ENCODE assay signal across 1 cellular context in the genomic region with DNA sequence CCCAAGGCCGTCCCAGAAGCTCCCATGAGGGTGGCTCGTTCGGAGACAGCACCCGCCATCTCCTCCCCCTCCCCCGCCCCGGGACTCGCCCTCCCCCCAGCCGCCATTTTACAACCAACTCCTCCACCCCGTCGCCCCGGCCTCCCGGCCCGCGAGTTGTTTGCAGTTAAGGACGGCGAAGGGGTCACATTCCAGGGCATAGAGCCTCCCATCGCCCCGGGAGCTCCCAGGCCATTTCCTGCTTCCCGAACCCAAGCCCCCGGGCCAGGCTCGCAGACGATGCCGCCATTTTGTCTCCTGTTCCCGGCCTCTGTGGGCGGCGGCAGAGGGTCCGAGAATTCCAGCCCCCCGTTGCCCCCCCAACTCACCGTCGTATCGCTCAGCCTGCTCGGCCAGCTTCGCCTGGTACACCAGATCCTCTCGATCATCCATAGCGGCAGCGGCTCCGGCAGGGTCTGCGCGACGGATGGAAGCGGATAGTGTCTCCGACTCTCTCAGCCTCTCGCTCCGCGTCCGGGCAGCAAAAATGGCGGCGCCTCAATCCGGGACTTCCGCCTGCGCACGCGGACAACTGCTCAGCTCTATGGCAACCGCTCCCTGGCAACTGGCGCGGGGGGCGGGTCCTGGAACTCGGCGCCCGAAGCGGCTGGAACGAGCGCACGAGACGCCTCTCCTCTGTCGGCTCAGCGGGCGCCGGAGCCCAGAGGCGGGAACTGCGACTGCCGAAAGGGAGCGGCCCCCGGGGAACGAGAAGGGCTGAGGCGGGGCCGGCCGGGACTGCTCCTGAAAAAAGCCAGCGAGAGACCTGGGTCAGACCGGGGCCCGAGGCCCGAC.
TF ChIP-seq lines count a peak whose summit lies in the region.

A gene (minus strand): TSS at position 544 of the 834 bp plus-strand sequence. CDS start 112 bp downstream, at position 432.

TF ChIP-seq in HepG2, 621 proteins besides CTCF, POLR2A, EP300 and RAD21 (continued from another document and continues in another):
- TF ChIP-seq, protein P1, sequence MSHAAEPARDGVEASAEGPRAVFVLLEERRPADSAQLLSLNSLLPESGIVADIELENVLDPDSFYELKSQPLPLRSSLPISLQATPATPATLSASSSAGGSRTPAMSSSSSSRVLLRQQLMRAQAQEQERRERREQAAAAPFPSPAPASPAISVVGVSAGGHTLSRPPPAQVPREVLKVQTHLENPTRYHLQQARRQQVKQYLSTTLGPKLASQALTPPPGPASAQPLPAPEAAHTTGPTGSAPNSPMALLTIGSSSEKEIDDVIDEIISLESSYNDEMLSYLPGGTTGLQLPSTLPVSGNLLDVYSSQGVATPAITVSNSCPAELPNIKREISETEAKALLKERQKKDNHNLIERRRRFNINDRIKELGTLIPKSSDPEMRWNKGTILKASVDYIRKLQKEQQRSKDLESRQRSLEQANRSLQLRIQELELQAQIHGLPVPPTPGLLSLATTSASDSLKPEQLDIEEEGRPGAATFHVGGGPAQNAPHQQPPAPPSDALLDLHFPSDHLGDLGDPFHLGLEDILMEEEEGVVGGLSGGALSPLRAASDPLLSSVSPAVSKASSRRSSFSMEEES (CRISPR knock-in tag; IDR thresholded peaks at IDR 0.05): peak; percentile 45; the same call in 1 of the 2 replicates
- TF ChIP-seq, protein P2, sequence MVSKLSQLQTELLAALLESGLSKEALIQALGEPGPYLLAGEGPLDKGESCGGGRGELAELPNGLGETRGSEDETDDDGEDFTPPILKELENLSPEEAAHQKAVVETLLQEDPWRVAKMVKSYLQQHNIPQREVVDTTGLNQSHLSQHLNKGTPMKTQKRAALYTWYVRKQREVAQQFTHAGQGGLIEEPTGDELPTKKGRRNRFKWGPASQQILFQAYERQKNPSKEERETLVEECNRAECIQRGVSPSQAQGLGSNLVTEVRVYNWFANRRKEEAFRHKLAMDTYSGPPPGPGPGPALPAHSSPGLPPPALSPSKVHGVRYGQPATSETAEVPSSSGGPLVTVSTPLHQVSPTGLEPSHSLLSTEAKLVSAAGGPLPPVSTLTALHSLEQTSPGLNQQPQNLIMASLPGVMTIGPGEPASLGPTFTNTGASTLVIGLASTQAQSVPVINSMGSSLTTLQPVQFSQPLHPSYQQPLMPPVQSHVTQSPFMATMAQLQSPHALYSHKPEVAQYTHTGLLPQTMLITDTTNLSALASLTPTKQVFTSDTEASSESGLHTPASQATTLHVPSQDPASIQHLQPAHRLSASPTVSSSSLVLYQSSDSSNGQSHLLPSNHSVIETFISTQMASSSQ (IDR thresholded peaks at IDR 0.05; ENCODE audit: low read depth): no peak
- TF ChIP-seq, protein P2 (CRISPR knock-in tag; IDR thresholded peaks at IDR 0.05; ENCODE audit: borderline replicate concordance): no peak
- TF ChIP-seq PHF8 (CRISPR knock-in tag; IDR thresholded peaks at IDR 0.05) (peak; percentile 90), ZNF841 (CRISPR knock-in tag; IDR thresholded peaks at IDR 0.05; ENCODE audit: borderline replicate concordance) (no peak), ZNF790 (CRISPR knock-in tag; IDR thresholded peaks at IDR 0.05; ENCODE audit: borderline replicate concordance) (no peak; the same call in 1 of the 2 replicates), MXI1 (IDR thresholded peaks at IDR 0.05; ENCODE audit: borderline replicate concordance, low read depth, low read length) (peak; percentile 99), ZFAT (CRISPR knock-in tag; conservative IDR thresholded peaks at IDR 0.05) (no peak), ZMYM3 (CRISPR knock-in tag; IDR thresholded peaks at IDR 0.05) (peak; percentile 54), HDAC6 (IDR thresholded peaks at IDR 0.05; ENCODE audit: low read depth, low read length) (no peak), ZFYVE20 (CRISPR knock-in tag; IDR thresholded peaks at IDR 0.05; ENCODE audit: borderline replicate concordance, low read depth) (no peak), RARG (CRISPR knock-in tag; IDR thresholded peaks at IDR 0.05; ENCODE audit: low read depth) (no peak), MAFG (CRISPR knock-in tag; IDR thresholded peaks at IDR 0.05) (no peak), ZBTB38 (CRISPR knock-in tag; IDR thresholded peaks at IDR 0.05) (no peak), ZNF205 (CRISPR knock-in tag; IDR thresholded peaks at IDR 0.05) (no peak), ZNF569 (CRISPR knock-in tag; IDR thresholded peaks at IDR 0.05; ENCODE audit: borderline replicate concordance) (no peak), MLLT10 (CRISPR knock-in tag; IDR thresholded peaks at IDR 0.05) (no peak), NRL (CRISPR knock-in tag; IDR thresholded peaks at IDR 0.05; ENCODE audit: borderline replicate concordance) (peak; percentile 75; the same call in 1 of the 2 replicates), TOE1 (CRISPR knock-in tag; IDR thresholded peaks at IDR 0.05) (no peak), SMAD1 (CRISPR knock-in tag; IDR thresholded peaks at IDR 0.05; ENCODE audit: borderline replicate concordance, low read depth) (no peak), PRMT3 (CRISPR knock-in tag; IDR thresholded peaks at IDR 0.05; ENCODE audit: borderline replicate concordance, low read depth) (no peak), NCOA2 (CRISPR knock-in tag; IDR thresholded peaks at IDR 0.05) (no peak), ZNF816 (CRISPR knock-in tag; IDR thresholded peaks at IDR 0.05; ENCODE audit: borderline replicate concordance) (peak; percentile 80; the same call in 1 of the 2 replicates), RAD51 (IDR thresholded peaks at IDR 0.05; ENCODE audit: borderline replicate concordance) (no peak), PITX1 (CRISPR knock-in tag; IDR thresholded peaks at IDR 0.05) (peak; percentile 58; the same call in 1 of the 2 replicates), ELF3 (CRISPR knock-in tag; IDR thresholded peaks at IDR 0.05) (peak; percentile 78), SMARCC2 (IDR thresholded peaks at IDR 0.05) (no peak), TCF7 (IDR thresholded peaks at IDR 0.05; ENCODE audit: low read depth) (no peak), NR2F6 (IDR thresholded peaks at IDR 0.05) (no peak), NR2F6 (CRISPR knock-in tag; IDR thresholded peaks at IDR 0.05) (no peak), TMF1 (CRISPR knock-in tag; IDR thresholded peaks at IDR 0.05; ENCODE audit: low read depth) (0 out of 2 replicates have a peak, but pooled peaks have one; percentile 54)
- TF ChIP-seq, protein P3, sequence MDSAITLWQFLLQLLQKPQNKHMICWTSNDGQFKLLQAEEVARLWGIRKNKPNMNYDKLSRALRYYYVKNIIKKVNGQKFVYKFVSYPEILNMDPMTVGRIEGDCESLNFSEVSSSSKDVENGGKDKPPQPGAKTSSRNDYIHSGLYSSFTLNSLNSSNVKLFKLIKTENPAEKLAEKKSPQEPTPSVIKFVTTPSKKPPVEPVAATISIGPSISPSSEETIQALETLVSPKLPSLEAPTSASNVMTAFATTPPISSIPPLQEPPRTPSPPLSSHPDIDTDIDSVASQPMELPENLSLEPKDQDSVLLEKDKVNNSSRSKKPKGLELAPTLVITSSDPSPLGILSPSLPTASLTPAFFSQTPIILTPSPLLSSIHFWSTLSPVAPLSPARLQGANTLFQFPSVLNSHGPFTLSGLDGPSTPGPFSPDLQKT (CRISPR knock-in tag; IDR thresholded peaks at IDR 0.05; ENCODE audit: borderline replicate concordance): no peak
- TF ChIP-seq, protein P4, sequence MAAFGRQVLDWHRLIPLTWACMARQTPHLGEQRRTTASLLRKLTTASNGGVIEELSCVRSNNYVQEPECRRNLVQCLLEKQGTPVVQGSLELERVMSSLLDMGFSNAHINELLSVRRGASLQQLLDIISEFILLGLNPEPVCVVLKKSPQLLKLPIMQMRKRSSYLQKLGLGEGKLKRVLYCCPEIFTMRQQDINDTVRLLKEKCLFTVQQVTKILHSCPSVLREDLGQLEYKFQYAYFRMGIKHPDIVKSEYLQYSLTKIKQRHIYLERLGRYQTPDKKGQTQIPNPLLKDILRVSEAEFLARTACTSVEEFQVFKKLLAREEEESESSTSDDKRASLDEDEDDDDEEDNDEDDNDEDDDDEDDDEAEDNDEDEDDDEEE (CRISPR knock-in tag; IDR thresholded peaks at IDR 0.05): no peak; the same call in 1 of the 2 replicates
- TF ChIP-seq, protein P5, sequence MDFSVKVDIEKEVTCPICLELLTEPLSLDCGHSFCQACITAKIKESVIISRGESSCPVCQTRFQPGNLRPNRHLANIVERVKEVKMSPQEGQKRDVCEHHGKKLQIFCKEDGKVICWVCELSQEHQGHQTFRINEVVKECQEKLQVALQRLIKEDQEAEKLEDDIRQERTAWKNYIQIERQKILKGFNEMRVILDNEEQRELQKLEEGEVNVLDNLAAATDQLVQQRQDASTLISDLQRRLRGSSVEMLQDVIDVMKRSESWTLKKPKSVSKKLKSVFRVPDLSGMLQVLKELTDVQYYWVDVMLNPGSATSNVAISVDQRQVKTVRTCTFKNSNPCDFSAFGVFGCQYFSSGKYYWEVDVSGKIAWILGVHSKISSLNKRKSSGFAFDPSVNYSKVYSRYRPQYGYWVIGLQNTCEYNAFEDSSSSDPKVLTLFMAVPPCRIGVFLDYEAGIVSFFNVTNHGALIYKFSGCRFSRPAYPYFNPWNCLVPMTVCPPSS (IDR thresholded peaks at IDR 0.05): no peak
- TF ChIP-seq, protein P6, sequence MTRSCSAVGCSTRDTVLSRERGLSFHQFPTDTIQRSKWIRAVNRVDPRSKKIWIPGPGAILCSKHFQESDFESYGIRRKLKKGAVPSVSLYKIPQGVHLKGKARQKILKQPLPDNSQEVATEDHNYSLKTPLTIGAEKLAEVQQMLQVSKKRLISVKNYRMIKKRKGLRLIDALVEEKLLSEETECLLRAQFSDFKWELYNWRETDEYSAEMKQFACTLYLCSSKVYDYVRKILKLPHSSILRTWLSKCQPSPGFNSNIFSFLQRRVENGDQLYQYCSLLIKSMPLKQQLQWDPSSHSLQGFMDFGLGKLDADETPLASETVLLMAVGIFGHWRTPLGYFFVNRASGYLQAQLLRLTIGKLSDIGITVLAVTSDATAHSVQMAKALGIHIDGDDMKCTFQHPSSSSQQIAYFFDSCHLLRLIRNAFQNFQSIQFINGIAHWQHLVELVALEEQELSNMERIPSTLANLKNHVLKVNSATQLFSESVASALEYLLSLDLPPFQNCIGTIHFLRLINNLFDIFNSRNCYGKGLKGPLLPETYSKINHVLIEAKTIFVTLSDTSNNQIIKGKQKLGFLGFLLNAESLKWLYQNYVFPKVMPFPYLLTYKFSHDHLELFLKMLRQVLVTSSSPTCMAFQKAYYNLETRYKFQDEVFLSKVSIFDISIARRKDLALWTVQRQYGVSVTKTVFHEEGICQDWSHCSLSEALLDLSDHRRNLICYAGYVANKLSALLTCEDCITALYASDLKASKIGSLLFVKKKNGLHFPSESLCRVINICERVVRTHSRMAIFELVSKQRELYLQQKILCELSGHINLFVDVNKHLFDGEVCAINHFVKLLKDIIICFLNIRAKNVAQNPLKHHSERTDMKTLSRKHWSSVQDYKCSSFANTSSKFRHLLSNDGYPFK (CRISPR knock-in tag; IDR thresholded peaks at IDR 0.05; ENCODE audit: borderline replicate concordance): peak; percentile 92; the same call in 1 of the 2 replicates
- TF ChIP-seq, protein P7, sequence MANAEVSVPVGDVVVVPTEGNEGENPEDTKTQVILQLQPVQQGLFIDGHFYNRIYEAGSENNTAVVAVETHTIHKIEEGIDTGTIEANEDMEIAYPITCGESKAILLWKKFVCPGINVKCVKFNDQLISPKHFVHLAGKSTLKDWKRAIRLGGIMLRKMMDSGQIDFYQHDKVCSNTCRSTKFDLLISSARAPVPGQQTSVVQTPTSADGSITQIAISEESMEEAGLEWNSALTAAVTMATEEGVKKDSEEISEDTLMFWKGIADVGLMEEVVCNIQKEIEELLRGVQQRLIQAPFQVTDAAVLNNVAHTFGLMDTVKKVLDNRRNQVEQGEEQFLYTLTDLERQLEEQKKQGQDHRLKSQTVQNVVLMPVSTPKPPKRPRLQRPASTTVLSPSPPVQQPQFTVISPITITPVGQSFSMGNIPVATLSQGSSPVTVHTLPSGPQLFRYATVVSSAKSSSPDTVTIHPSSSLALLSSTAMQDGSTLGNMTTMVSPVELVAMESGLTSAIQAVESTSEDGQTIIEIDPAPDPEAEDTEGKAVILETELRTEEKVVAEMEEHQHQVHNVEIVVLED (CRISPR knock-in tag; IDR thresholded peaks at IDR 0.05; ENCODE audit: borderline replicate concordance): peak; percentile 74
- TF ChIP-seq, protein P8, sequence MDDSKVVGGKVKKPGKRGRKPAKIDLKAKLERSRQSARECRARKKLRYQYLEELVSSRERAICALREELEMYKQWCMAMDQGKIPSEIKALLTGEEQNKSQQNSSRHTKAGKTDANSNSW (CRISPR knock-in tag; IDR thresholded peaks at IDR 0.05; ENCODE audit: borderline replicate concordance): no peak
- TF ChIP-seq, protein P9, sequence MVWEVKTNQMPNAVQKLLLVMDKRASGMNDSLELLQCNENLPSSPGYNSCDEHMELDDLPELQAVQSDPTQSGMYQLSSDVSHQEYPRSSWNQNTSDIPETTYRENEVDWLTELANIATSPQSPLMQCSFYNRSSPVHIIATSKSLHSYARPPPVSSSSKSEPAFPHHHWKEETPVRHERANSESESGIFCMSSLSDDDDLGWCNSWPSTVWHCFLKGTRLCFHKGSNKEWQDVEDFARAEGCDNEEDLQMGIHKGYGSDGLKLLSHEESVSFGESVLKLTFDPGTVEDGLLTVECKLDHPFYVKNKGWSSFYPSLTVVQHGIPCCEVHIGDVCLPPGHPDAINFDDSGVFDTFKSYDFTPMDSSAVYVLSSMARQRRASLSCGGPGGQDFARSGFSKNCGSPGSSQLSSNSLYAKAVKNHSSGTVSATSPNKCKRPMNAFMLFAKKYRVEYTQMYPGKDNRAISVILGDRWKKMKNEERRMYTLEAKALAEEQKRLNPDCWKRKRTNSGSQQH (CRISPR knock-in tag; IDR thresholded peaks at IDR 0.05; ENCODE audit: low read depth): peak; percentile 85; the same call in 1 of the 2 replicates
- TF ChIP-seq, protein P10, sequence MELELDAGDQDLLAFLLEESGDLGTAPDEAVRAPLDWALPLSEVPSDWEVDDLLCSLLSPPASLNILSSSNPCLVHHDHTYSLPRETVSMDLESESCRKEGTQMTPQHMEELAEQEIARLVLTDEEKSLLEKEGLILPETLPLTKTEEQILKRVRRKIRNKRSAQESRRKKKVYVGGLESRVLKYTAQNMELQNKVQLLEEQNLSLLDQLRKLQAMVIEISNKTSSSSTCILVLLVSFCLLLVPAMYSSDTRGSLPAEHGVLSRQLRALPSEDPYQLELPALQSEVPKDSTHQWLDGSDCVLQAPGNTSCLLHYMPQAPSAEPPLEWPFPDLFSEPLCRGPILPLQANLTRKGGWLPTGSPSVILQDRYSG (CRISPR knock-in tag; IDR thresholded peaks at IDR 0.05): no peak
